8 cellular contexts compared by ENCODE assay signal in the genomic region with DNA sequence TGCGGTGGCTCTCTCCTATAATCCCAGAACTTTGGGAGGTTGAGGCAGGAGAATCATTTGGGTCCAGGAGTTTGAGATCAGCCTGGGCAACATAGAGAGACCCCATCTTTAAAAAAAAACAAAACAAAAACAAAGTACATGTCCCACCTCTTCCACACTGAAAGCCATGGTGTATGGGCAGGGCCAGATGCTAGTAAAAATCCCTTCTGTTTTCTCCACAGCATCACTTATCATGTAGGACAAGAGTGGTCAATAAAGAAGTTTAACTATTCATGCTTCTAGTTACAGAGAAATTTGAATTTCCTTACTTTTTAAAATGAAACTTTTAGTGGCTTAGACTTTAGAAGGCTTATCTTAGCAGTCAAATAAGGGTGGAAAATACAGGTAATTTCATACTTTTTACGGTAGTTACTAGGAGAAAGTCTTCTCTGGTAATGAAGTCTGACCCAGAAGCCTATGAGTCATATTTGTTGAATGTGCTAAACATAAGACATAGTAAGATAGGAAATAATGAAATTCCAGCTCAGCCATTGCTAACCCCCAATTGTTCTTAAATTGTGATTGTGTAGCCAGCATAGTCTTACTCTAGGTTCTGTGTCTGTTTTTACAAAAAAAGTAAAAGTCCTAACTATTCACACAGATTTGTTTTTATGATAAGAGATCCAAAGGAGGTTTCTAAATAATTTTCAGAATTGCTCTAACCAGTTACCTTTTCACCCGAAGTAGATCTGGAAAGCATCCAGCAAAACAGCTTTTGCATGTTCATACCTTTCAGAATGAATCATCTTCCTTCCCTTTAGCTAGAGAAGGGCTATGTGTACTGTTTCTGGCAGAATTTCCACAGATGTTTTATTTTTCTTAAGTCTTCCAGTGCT. TPM values are rescaled to one million over a fixed set of nuclear protein-coding genes. Genes with fewer than 3 reads are reported as not detected.
DNase-seq lines count a peak whose midpoint lies in the region; ATAC-seq and TF ChIP-seq lines count a peak whose summit lies in the region.

No MANE protein-coding gene starts in this region.

- H3K4me1 ChIP-seq in breast epithelium = peaks cover 3 to 4% of the 10 kb centered on the region in 2 donors

- no peak overlapping the region for H3K4me3 ChIP-seq in breast epithelium

- intact Hi-C loops in breast epithelium (cut with DNase I; ENCODE audit: low total_unique reads) = no loop called here

- DNase-seq in ACHN (peak; percentile 77), HS-5 (ENCODE audit: low read depth) (peak; percentile 80), breast epithelium (ENCODE audit: low spot score in 2 of 2) (no peak), omental fat pad (ENCODE audit: low spot score) (no peak), NCI-H345 (lab: John Stamatoyannopoulos, UW) (no peak), midbrain (lab: John Stamatoyannopoulos, UW) (no peak), MV-4-11 (lab: John Stamatoyannopoulos, UW) (no peak)

- no peak for TF ChIP-seq CTCF in breast epithelium (IDR thresholded peaks at IDR 0.05)
- TF ChIP-seq CTCF in omental fat pad (IDR thresholded peaks at IDR 0.05) = no peak

- no peak for TF ChIP-seq POLR2A in breast epithelium (IDR thresholded peaks at IDR 0.05)

- H3K27ac ChIP-seq in breast epithelium = peak overlapping the region; percentile 72

- H3K27me3 ChIP-seq in breast epithelium = no peaks in the 10 kb centered on the region

- in situ Hi-C loops in ACHN (cut with HindIII; ENCODE audit: low pct_ligation_motif_present, low pct_unique_long_range_greater_than_20kb, low sequenced_read_pairs) = no loop called here

- H3K36me3 ChIP-seq in breast epithelium = no peaks in the 10 kb centered on the region

- ATAC-seq in GM18867 (IDR thresholded peaks at IDR 0.05; ENCODE audit: unreplicated experiment) = peak; percentile 71
- ATAC-seq in omental fat pad (ENCODE audit: low FRiP score) = peak; percentile 91

- no peaks in the 10 kb centered on the region for H3K9me3 ChIP-seq in breast epithelium

RNA-seq across cellular contexts. Expression of gene ZNF609, which starts 16.4 kb away (rescaled TPM):
- total RNA-seq in breast epithelium (10 to 100 TPM; 22.9 to 32.1 (median 29.2) TPM), omental fat pad (10 to 100 TPM; 26.1 to 32.4 (median 29.6) TPM)

RNA-seq across cellular contexts. Expression of gene TRIP4, which starts 56.3 kb away (rescaled TPM):
- 10 to 100 TPM; 11.8 to 17.1 (median 16.1) TPM for total RNA-seq in breast epithelium
- total RNA-seq in omental fat pad = 10 to 100 TPM in 2 of 4 donors, 1 to 10 TPM in 2; 9.0 to 20.0 (median 11.4) TPM

Comparison
In these comparisons a context has a peak if more than half of its experiments do, and no peak if none do; other contexts are left out.
1. DNase-seq: peak in ACHN (single experiment) and HS-5 (single experiment); none in breast epithelium (0 of 2), omental fat pad (single experiment), NCI-H345 (single experiment), midbrain (single experiment) and MV-4-11 (single experiment).